8 cellular contexts compared by ENCODE assay signal in genomic region chr7:6826151-6826550, GRCh38. TPM values are rescaled to one million over a fixed set of nuclear protein-coding genes. Genes with fewer than 3 reads are reported as not detected.
DNase-seq lines count a peak whose midpoint lies in the region; TF ChIP-seq lines count a peak whose summit lies in the region.
"Not testable (repeated sequence)": the region's sequence is repeated elsewhere in the genome, so short reads cannot be mapped to it uniquely, and the experiment has no call there.

CCZ1B (minus strand) TSS chr7:6826275; CDS start chr7:6826197, 78 bp downstream.

- peak; percentile 53 for DNase-seq in CMK (ENCODE audit: low read depth)
- DNase-seq in GM20000 (ENCODE audit: low spot score): not testable (repeated sequence)
- DNase-seq in HL-60 (ENCODE audit: low read depth in 1 of 2, low spot score in 1 of 2): peak; percentile 45 to 85
- peak; percentile 58 to 70 for DNase-seq in NOMO-1 (lab: John Stamatoyannopoulos, UW; ENCODE audit: unreplicated experiment in 2 of 2)
- DNase-seq in activated CD8-positive, alpha-beta memory T cell treated with anti-CD3 and anti-CD28 coated beads for 24 hours: peak; percentile 92
- DNase-seq in effector CD4-positive, alpha-beta T cell: peak; percentile 78
- peak; percentile 95 for DNase-seq in mesenteric fat pad (ENCODE audit: low spot score)
- DNase-seq in stimulated activated CD8-positive, alpha-beta memory T cell treated with anti-CD3 and anti-CD28 coated beads, Interleukin-12 subunit alpha, Interleukin-12 subunit beta, amount 100 ng/mL, for 1 hour (ENCODE audit: low read depth): peak; percentile 69

- not testable (repeated sequence) for H3K27me3 ChIP-seq in HL-60 (ENCODE audit: insufficient read depth, poor library complexity, severe bottlenecking)

- TF ChIP-seq CTCF in GM20000 (IDR thresholded peaks at IDR 0.05; ENCODE audit: extremely low read depth, missing control alignments): peak; percentile 13
- not testable (repeated sequence) for TF ChIP-seq CTCF in HL-60 (IDR thresholded peaks at IDR 0.05; ENCODE audit: insufficient read depth, low read length)

- H3K4me3 ChIP-seq in HL-60 (replicated peaks; ENCODE audit: insufficient read depth, low read length): peak within 1 kb of the TSS; percentile 38

- peak within 1 kb of the TSS; percentile 76 for H3K27ac ChIP-seq in HL-60 (replicated peaks)

RNA-seq across cellular contexts. Expression of gene CCZ1B, which starts in this region (rescaled TPM):
- 53.0 TPM for total RNA-seq in mesenteric fat pad
